8 cellular contexts compared by ENCODE assay signal in the genomic region with DNA sequence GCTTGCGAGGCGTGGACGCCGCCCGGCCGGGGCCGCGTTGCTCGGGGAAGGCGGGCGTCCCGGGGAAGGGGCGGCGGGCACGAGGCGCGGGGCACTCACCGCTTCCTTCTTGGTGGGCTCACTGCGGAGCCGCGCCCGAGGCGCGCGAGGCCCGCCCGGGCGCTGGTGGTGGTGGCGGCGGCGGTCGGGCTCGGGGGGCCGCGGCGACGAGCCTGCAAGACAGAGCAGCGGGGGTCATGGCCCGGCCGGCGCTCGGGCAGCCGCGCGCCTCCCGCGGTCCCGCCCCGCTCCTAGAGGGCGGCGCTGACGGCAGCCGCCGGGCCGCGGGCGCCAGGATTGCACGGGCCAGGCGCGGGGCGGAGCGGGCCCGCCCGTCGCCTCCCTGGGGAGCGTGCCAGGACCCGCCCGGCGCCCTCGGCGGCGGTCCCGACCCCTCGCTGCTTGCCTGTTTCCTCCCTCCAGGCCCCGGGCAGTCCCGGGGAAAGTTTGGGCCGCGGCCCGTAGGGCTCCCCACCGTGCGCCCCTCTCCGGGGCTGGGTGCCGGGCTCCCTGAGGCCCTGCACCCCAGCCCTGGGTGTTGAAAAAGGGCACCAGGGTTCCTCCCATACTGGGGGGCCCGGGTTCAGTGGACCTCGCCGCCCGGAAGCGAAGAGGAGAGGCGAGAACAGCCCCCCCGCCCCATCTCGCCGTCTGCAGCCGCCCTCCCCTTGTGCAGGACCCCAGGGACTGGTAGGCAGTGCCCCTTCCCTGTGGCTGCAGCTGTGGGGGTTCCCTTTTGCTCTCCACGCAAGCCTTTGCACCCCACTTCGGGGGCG. TPM values are rescaled to one million over a fixed set of nuclear protein-coding genes. Genes with fewer than 3 reads are reported as not detected.
A peak's percentile ranks its signal among the peaks of the same experiment; 100 is the strongest.
DNase-seq lines count a peak whose midpoint lies in the region; ATAC-seq and TF ChIP-seq lines count a peak whose summit lies in the region.

A gene (minus strand): TSS at position 270 of the 815 bp plus-strand sequence. CDS start 15,879 bp downstream, outside the sequence.

- H3K27ac Mint-ChIP-seq in memory B cell = peak within 1 kb of the TSS; percentile 65

- H3K4me3 Mint-ChIP-seq in memory B cell = peak within 1 kb of the TSS; percentile 91

- H3K4me1 ChIP-seq in upper lobe of left lung = peaks cover 20 to 38% (median 23%) of the 10 kb centered on the region in 4 donors

- peaks cover 49% of the 10 kb centered on the region for H3K4me1 Mint-ChIP-seq in memory B cell

- H3K27me3 Mint-ChIP-seq in memory B cell = no peaks in the 10 kb centered on the region

- peak within 1 kb of the TSS; percentile 59 to 68 (median 63) for H3K4me3 ChIP-seq in upper lobe of left lung

- no peak for TF ChIP-seq POLR2A in upper lobe of left lung (IDR thresholded peaks at IDR 0.05)

- TF ChIP-seq EP300 in upper lobe of left lung (IDR thresholded peaks at IDR 0.05) = no peak

- 21 to 34% methylated on average over 15 to 16 of the region's 96 CpGs for WGBS in upper lobe of left lung, 2 donors

- ATAC-seq in memory B cell (ENCODE audit: low read depth) = peak; percentile 48
- ATAC-seq in upper lobe of left lung (ENCODE audit: low FRiP score in 2 of 2) = peak; percentile 52 to 86

- peak; percentile 47 for DNase-seq in NCI-H1436 (lab: John Stamatoyannopoulos, UW)
- no peak for DNase-seq in NCI-H1436 treated with DMSO at 0.1 percent for 48 hours (lab: John Stamatoyannopoulos, UW)
- peak; percentile 61 for DNase-seq in HCEC 1CT
- peak; percentile 25 for DNase-seq in OCI-M1 (lab: John Stamatoyannopoulos, UW)
- DNase-seq in ecto neural progenitor cell (ENCODE audit: low spot score) = peak; percentile 73
- peak in 1 of 2 donors; percentile 52 for DNase-seq in memory B cell (ENCODE audit: low spot score in 2 of 2)
- peak; percentile 39 to 92 for DNase-seq in upper lobe of left lung
- no peak for DNase-seq in activated effector memory CD4-positive, alpha-beta T cell treated with anti-CD3 and anti-CD28 coated beads, Interleukin-2, amount 50 U/mL, for 16 hours

- H3K9me3 ChIP-seq in upper lobe of left lung = no peaks in the 10 kb centered on the region

- H3K36me3 Mint-ChIP-seq in memory B cell = no peaks in the 10 kb centered on the region

- H3K9me3 Mint-ChIP-seq in memory B cell = no peaks in the 10 kb centered on the region

- no peaks in the 10 kb centered on the region for H3K36me3 ChIP-seq in upper lobe of left lung

- peak in 2 of 6 experiments; percentile 11 to 27 for TF ChIP-seq CTCF in upper lobe of left lung (IDR thresholded peaks at IDR 0.05)

- peaks cover 0 to 2% (median 0%) of the 10 kb centered on the region in 4 donors for H3K27me3 ChIP-seq in upper lobe of left lung

- H3K27ac ChIP-seq in upper lobe of left lung = no peak within 1 kb of the TSS

RNA-seq across cellular contexts. Expression of the gene that starts here (rescaled TPM):
- 1 to 10 TPM in 5 of 6 donors, not detected in 1; 1.2 to 6.3 (median 4.1) TPM for total RNA-seq in upper lobe of left lung

Comparison
In these comparisons a context has a peak if more than half of its experiments do, and no peak if none do; other contexts are left out.
1. DNase-seq: peak in NCI-H1436 (single experiment), HCEC 1CT (single experiment), OCI-M1 (single experiment), ecto neural progenitor cell (single experiment) and upper lobe of left lung (2 of 2); none in NCI-H1436 treated with DMSO at 0.1 percent for 48 hours (single experiment) and activated effector memory CD4-positive, alpha-beta T cell treated with anti-CD3 and anti-CD28 coated beads, Interleukin-2, amount 50 U/mL, for 16 hours (single experiment).